22 cellular contexts compared by ENCODE assay signal in the genomic region with DNA sequence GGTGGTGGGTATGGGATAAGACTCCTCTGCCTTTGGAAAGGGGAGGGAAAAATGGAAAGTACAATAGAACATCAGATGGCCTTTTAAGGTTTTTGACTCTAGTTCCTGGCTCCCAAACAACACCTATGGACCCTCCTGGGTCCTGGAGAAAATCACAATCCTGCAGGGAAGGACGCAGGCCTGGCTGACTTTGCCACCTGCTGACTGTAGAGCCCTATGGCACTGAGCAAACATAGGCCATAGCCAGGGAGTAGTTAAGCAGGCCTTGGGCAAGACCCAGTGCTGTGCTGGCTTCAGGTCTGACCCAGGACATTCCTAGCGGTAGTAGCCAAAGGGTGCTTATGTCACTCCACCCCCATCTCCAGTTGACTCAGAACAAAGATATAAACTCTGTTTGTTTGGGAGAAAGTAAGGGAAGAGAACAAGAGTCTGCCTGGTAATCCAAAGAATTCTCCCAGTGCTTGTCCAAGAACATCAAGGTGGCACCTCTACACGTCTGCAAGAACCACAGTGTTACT.
"Had no signal": no experiment of that assay in that cellular context is flagged by ENCODE, and none has a peak within 500 bp of the region (broad histone marks: within the 10 kb centered on the region; RNA-seq: fewer than 3 reads in every experiment).

No MANE protein-coding gene starts in this region.

- H3K27me3 ChIP-seq: SJSA1 had no signal

- H3K36me3 ChIP-seq: SJSA1 had no signal

- H3K4me1 ChIP-seq: SJSA1 had no signal

- H3K9me3 ChIP-seq: SJSA1 had no signal

- FAIRE-seq: HTR-8/SVneo, RCC 7860 had no signal

- H3K27ac ChIP-seq: SJSA1, SK-N-MC had no signal

- H3K4me3 ChIP-seq: SJSA1, SK-N-MC had no signal

- DNase-seq: KBM-7, MV-4-11, NCI-H1048, NCI-H1105, NCI-H1417, NCI-H146, NCI-H1694 treated with DMSO at 0.1 percent for 48 hours, NCI-H1930, NCI-H2081, NCI-H2171, NCI-H345, NCI-H446 treated with DMSO at 0.1 percent for 48 hours, NCI-H510A treated with DMSO at 0.1 percent for 48 hours, NCI-H526, NCI-H82, Right ventricle myocardium superior, RPMI8226, SIG-M5 had no signal
